Comparison of ENCODE assay signal across 17 cellular contexts in genomic region chr12:118694128-118694775, GRCh38.
A peak's percentile ranks its signal among the peaks of the same experiment; 100 is the strongest.
DNase-seq lines count a peak whose midpoint lies in the region; ATAC-seq and TF ChIP-seq lines count a peak whose summit lies in the region.
"Had no signal": no experiment of that assay in that cellular context is flagged by ENCODE, and none has a peak within 500 bp of the region (broad histone marks: within the 10 kb centered on the region; RNA-seq: fewer than 3 reads in every experiment).

No MANE protein-coding gene starts in this region.

- intact Hi-C loops in Right ventricle myocardium inferior (cut with DNase I) (no loop called here), right cardiac atrium (cut with DNase I) (no loop called here), left ventricle myocardium superior (cut with micrococcal nuclease) (no loop called here), sciatic nerve (cut with DNase I) (no loop called here), right lobe of liver (cut with DNase I) (no loop called here)

- H3K4me3 ChIP-seq in right cardiac atrium (ENCODE audit: low read length) = no peak overlapping the region
- peak overlapping the region; percentile 9; the same call in 1 of the 2 replicates for H3K4me3 ChIP-seq in SJCRH30
- H3K4me3 ChIP-seq in right lobe of liver = no peak overlapping the region
- H3K4me3 ChIP-seq: BLaER1 treated with 17β-estradiol and CSF1 and Interleukin-3, amounts not matched to agents 10 nM and 100 nM had no signal

- no peak for TF ChIP-seq POLR2A in right lobe of liver (IDR thresholded peaks at IDR 0.05)

- TF ChIP-seq CTCF in right lobe of liver (IDR thresholded peaks at IDR 0.05) = no peak

- ATAC-seq in Right ventricle myocardium inferior (peak; percentile 76), right cardiac atrium (no peak), left ventricle myocardium superior (peak; percentile 85), sciatic nerve (peak; percentile 85), right lobe of liver (no peak), GM21786 (IDR thresholded peaks at IDR 0.05; ENCODE audit: unreplicated experiment) (no peak)
- ATAC-seq: CD8-positive, alpha-beta T cell; HCT116 had no signal

- H3K27ac ChIP-seq in right cardiac atrium (ENCODE audit: low read length) (no peak overlapping the region), SJCRH30 (peak overlapping the region; percentile 89), right lobe of liver (no peak overlapping the region)
- H3K27ac ChIP-seq: BLaER1 treated with 17β-estradiol and CSF1 and Interleukin-3, amounts not matched to agents 10 nM and 100 nM had no signal

- no peaks in the 10 kb centered on the region for H3K4me1 ChIP-seq in right cardiac atrium (ENCODE audit: control insufficient read depth, insufficient read depth, low read length)
- peaks cover 55% of the 10 kb centered on the region for H3K4me1 ChIP-seq in SJCRH30
- H3K4me1 ChIP-seq in right lobe of liver = no peaks in the 10 kb centered on the region

- H3K9me3 ChIP-seq in right cardiac atrium (ENCODE audit: control insufficient read depth, low read length) (no peaks in the 10 kb centered on the region), SJCRH30 (replicated peaks) (no peaks in the 10 kb centered on the region), right lobe of liver (no peaks in the 10 kb centered on the region)
- H3K9me3 ChIP-seq: BLaER1 treated with 17β-estradiol and CSF1 and Interleukin-3, amounts not matched to agents 10 nM and 100 nM had no signal

- DNase-seq in Right ventricle myocardium inferior (ENCODE audit: missing footprints) (peak; percentile 60), right cardiac atrium (no peak), SJCRH30 (peak; percentile 89 to 95), left ventricle myocardium superior (peak; percentile 36), sciatic nerve (ENCODE audit: low spot score) (no peak), right lobe of liver (no peak)
- DNase-seq: Calu3; CD8-positive, alpha-beta T cell; DMS79 treated with DMSO at 0.1 percent for 48 hours; GF-D8; GOT3; H7; HFFc6; IMR-90 had no signal

- WGBS in right cardiac atrium = 57% methylated on average over 11 of the region's 11 CpGs
- WGBS in right lobe of liver (ENCODE audit: insufficient coverage, low coverage, low lambda C conversion rate, missing lambda C conversion rate) = 66% methylated on average over 8 of the region's 11 CpGs

- H3K27me3 ChIP-seq in right cardiac atrium (ENCODE audit: control insufficient read depth, insufficient read depth) = no peaks in the 10 kb centered on the region
- no peaks in the 10 kb centered on the region for H3K27me3 ChIP-seq in SJCRH30
- H3K27me3 ChIP-seq in right lobe of liver = no peaks in the 10 kb centered on the region
- H3K27me3 ChIP-seq: BLaER1 treated with 17β-estradiol and CSF1 and Interleukin-3, amounts not matched to agents 10 nM and 100 nM had no signal

- H3K36me3 ChIP-seq in SJCRH30 (no peaks in the 10 kb centered on the region), right lobe of liver (no peaks in the 10 kb centered on the region)
- H3K36me3 ChIP-seq: BLaER1 treated with 17β-estradiol and CSF1 and Interleukin-3, amounts not matched to agents 10 nM and 100 nM had no signal

Comparison
In these comparisons a context has a peak if more than half of its experiments do, and no peak if none do; other contexts are left out.
1. ATAC-seq: peak in Right ventricle myocardium inferior (single experiment), left ventricle myocardium superior (single experiment) and sciatic nerve (single experiment); none in right cardiac atrium (0 of 2), right lobe of liver (0 of 4) and GM21786 (single experiment).
2. DNase-seq: peak in Right ventricle myocardium inferior (single experiment), SJCRH30 (2 of 2) and left ventricle myocardium superior (single experiment); none in right cardiac atrium (0 of 3), sciatic nerve (single experiment) and right lobe of liver (0 of 3).